Comparison of ENCODE assay signal across 4 cellular contexts in the genomic region with DNA sequence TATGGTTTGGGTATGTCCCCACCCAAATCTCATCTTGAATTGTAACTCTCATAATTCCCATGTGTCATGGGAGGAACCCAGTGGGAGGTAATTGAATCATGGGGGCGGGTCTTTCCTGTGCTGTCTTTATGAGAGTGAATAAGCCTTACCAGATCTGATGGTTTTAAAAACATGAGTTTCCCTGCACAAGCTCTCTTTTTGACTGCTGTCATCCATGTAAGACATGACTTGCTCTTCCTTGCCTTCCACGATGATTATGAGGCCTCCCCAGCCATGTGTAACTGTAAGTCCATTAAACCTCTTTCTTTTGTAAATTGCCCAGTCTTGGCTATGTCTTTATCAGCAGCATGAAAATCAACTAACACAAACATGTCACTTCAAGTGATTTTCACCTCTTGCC. TPM values are rescaled to one million over a fixed set of nuclear protein-coding genes. Genes with fewer than 3 reads are reported as not detected.
"Had no signal": no experiment of that assay in that cellular context is flagged by ENCODE, and none has a peak within 500 bp of the region (broad histone marks: within the 10 kb centered on the region; RNA-seq: fewer than 3 reads in every experiment).

No MANE protein-coding gene starts in this region.

RNA-seq across cellular contexts. Expression of gene CHRM1, which starts 16.4 kb away (rescaled TPM):
- total RNA-seq: LHCN-M2, M059J, MCF 10A, NCI-H460 had no signal

RNA-seq across cellular contexts. Expression of gene SLC22A6, which starts 47.2 kb away (rescaled TPM):
- total RNA-seq: LHCN-M2, M059J, MCF 10A, NCI-H460 had no signal
